2 cellular contexts compared by ENCODE assay signal in the genomic region with DNA sequence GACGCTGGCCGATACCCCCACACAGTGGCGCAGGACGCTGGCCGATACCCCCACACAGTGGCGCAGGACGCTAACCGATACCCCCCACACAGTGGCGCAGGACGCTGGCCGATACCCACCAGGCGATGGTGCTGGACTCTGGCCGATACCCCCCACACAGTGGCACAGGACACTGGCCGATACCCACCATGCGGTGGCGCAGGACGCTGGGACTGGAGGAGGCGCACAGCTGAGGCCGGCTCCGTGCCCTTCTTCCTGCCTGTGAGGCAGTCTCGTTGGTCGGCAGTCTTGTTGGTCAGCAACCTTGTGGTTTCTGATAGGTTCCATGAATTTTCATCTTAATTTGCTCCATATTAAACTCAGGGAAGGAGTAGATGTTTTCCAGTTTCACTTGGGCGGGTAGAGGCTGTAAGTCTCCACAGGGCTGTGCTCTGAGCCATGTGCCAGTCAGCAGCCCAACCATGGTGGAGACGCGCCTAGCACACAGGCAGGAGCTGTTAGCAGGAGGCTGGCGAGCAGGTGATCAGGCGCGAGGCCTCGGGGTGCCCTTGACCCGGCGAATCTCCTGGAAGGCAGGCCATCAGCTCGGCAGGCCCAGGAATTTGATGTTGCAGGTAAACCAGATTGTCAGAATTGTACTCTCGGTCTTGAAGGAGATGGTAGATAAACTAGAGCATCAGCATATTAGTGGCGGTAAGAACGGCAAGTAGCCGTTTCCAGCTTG.
TF ChIP-seq lines count a peak whose summit lies in the region.

No MANE protein-coding gene starts in this region.

TF ChIP-seq in WTC11, 78 proteins besides CTCF, POLR2A, EP300 and RAD21 (continues in another document):
- TF ChIP-seq TEAD4 (CRISPR knock-in tag; IDR thresholded peaks at IDR 0.05) (no peak), CREB1 (CRISPR knock-in tag; IDR thresholded peaks at IDR 0.05) (no peak), FOXK1 (CRISPR knock-in tag; IDR thresholded peaks at IDR 0.05) (no peak), FOXP1 (CRISPR knock-in tag; IDR thresholded peaks at IDR 0.05; ENCODE audit: borderline replicate concordance) (no peak), ZNF317 (CRISPR knock-in tag; IDR thresholded peaks at IDR 0.05; ENCODE audit: borderline replicate concordance, low read depth) (no peak), ZNF263 (CRISPR knock-in tag; IDR thresholded peaks at IDR 0.05; ENCODE audit: low read depth) (no peak), CBFB (CRISPR knock-in tag; IDR thresholded peaks at IDR 0.05; ENCODE audit: low read depth) (no peak), ESRRA (CRISPR knock-in tag; IDR thresholded peaks at IDR 0.05; ENCODE audit: borderline replicate concordance) (no peak), ZNF423 (CRISPR knock-in tag; IDR thresholded peaks at IDR 0.05) (no peak), NR3C1 (CRISPR knock-in tag; conservative IDR thresholded peaks at IDR 0.05; ENCODE audit: low read depth) (no peak)
- TF ChIP-seq, protein P1, sequence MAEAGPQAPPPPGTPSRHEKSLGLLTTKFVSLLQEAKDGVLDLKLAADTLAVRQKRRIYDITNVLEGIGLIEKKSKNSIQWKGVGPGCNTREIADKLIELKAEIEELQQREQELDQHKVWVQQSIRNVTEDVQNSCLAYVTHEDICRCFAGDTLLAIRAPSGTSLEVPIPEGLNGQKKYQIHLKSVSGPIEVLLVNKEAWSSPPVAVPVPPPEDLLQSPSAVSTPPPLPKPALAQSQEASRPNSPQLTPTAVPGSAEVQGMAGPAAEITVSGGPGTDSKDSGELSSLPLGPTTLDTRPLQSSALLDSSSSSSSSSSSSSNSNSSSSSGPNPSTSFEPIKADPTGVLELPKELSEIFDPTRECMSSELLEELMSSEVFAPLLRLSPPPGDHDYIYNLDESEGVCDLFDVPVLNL (CRISPR knock-in tag; IDR thresholded peaks at IDR 0.05; ENCODE audit: borderline replicate concordance, low read depth), result no peak
- TF ChIP-seq, protein P2, sequence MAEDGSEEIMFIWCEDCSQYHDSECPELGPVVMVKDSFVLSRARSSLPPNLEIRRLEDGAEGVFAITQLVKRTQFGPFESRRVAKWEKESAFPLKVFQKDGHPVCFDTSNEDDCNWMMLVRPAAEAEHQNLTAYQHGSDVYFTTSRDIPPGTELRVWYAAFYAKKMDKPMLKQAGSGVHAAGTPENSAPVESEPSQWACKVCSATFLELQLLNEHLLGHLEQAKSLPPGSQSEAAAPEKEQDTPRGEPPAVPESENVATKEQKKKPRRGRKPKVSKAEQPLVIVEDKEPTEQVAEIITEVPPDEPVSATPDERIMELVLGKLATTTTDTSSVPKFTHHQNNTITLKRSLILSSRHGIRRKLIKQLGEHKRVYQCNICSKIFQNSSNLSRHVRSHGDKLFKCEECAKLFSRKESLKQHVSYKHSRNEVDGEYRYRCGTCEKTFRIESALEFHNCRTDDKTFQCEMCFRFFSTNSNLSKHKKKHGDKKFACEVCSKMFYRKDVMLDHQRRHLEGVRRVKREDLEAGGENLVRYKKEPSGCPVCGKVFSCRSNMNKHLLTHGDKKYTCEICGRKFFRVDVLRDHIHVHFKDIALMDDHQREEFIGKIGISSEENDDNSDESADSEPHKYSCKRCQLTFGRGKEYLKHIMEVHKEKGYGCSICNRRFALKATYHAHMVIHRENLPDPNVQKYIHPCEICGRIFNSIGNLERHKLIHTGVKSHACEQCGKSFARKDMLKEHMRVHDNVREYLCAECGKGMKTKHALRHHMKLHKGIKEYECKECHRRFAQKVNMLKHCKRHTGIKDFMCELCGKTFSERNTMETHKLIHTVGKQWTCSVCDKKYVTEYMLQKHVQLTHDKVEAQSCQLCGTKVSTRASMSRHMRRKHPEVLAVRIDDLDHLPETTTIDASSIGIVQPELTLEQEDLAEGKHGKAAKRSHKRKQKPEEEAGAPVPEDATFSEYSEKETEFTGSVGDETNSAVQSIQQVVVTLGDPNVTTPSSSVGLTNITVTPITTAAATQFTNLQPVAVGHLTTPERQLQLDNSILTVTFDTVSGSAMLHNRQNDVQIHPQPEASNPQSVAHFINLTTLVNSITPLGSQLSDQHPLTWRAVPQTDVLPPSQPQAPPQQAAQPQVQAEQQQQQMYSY (CRISPR knock-in tag; IDR thresholded peaks at IDR 0.05), result no peak
- TF ChIP-seq, protein P3, sequence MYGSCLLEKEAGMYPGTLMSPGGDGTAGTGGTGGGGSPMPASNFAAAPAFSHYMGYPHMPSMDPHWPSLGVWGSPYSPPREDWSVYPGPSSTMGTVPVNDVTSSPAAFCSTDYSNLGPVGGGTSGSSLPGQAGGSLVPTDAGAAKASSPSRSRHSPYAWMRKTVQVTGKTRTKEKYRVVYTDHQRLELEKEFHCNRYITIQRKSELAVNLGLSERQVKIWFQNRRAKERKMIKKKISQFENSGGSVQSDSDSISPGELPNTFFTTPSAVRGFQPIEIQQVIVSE (CRISPR knock-in tag; IDR thresholded peaks at IDR 0.05; ENCODE audit: borderline replicate concordance), result no peak
- TF ChIP-seq, protein P4, sequence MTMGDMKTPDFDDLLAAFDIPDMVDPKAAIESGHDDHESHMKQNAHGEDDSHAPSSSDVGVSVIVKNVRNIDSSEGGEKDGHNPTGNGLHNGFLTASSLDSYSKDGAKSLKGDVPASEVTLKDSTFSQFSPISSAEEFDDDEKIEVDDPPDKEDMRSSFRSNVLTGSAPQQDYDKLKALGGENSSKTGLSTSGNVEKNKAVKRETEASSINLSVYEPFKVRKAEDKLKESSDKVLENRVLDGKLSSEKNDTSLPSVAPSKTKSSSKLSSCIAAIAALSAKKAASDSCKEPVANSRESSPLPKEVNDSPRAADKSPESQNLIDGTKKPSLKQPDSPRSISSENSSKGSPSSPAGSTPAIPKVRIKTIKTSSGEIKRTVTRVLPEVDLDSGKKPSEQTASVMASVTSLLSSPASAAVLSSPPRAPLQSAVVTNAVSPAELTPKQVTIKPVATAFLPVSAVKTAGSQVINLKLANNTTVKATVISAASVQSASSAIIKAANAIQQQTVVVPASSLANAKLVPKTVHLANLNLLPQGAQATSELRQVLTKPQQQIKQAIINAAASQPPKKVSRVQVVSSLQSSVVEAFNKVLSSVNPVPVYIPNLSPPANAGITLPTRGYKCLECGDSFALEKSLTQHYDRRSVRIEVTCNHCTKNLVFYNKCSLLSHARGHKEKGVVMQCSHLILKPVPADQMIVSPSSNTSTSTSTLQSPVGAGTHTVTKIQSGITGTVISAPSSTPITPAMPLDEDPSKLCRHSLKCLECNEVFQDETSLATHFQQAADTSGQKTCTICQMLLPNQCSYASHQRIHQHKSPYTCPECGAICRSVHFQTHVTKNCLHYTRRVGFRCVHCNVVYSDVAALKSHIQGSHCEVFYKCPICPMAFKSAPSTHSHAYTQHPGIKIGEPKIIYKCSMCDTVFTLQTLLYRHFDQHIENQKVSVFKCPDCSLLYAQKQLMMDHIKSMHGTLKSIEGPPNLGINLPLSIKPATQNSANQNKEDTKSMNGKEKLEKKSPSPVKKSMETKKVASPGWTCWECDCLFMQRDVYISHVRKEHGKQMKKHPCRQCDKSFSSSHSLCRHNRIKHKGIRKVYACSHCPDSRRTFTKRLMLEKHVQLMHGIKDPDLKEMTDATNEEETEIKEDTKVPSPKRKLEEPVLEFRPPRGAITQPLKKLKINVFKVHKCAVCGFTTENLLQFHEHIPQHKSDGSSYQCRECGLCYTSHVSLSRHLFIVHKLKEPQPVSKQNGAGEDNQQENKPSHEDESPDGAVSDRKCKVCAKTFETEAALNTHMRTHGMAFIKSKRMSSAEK (CRISPR knock-in tag; IDR thresholded peaks at IDR 0.05; ENCODE audit: borderline replicate concordance), result no peak
- TF ChIP-seq, protein P5, sequence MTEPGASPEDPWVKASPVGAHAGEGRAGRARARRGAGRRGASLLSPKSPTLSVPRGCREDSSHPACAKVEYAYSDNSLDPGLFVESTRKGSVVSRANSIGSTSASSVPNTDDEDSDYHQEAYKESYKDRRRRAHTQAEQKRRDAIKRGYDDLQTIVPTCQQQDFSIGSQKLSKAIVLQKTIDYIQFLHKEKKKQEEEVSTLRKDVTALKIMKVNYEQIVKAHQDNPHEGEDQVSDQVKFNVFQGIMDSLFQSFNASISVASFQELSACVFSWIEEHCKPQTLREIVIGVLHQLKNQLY (CRISPR knock-in tag; IDR thresholded peaks at IDR 0.05), result no peak

TF ChIP-seq in HepG2, 621 proteins besides CTCF, POLR2A, EP300 and RAD21:
- no peak for TF ChIP-seq XRCC5 (optimal IDR thresholded peaks at IDR 0.05; ENCODE audit: low read length)
- TF ChIP-seq, protein P6, sequence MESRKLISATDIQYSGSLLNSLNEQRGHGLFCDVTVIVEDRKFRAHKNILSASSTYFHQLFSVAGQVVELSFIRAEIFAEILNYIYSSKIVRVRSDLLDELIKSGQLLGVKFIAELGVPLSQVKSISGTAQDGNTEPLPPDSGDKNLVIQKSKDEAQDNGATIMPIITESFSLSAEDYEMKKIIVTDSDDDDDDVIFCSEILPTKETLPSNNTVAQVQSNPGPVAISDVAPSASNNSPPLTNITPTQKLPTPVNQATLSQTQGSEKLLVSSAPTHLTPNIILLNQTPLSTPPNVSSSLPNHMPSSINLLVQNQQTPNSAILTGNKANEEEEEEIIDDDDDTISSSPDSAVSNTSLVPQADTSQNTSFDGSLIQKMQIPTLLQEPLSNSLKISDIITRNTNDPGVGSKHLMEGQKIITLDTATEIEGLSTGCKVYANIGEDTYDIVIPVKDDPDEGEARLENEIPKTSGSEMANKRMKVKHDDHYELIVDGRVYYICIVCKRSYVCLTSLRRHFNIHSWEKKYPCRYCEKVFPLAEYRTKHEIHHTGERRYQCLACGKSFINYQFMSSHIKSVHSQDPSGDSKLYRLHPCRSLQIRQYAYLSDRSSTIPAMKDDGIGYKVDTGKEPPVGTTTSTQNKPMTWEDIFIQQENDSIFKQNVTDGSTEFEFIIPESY (CRISPR knock-in tag; IDR thresholded peaks at IDR 0.05), result peak; percentile 92
TF ChIP-seq in HepG2: peak in this region for 1.
